Comparison of ENCODE assay signal across 8 cellular contexts in genomic region chr4:83509156-83509585, GRCh38. TPM values are rescaled to one million over a fixed set of nuclear protein-coding genes. Genes with fewer than 3 reads are reported as not detected.
DNase-seq lines count a peak whose midpoint lies in the region; ATAC-seq and TF ChIP-seq lines count a peak whose summit lies in the region.
"Not testable (repeated sequence)": the region's sequence is repeated elsewhere in the genome, so short reads cannot be mapped to it uniquely, and the experiment has no call there.

No MANE protein-coding gene starts in this region.

- intact Hi-C loops in breast epithelium (cut with DNase I; ENCODE audit: low total_unique reads); tibial artery (cut with DNase I; ENCODE audit: low total_unique reads): not testable (repeated sequence)
- intact Hi-C loops in right cardiac atrium (cut with DNase I) = loop anchor here in 3 of 4 donors (2.0 to 5.0 kb wide), 3 partner anchors 128 to 133 kb away; no protein-coding TSS in a partner anchor

- ATAC-seq in right cardiac atrium = peak in 1 of 2 donors; percentile 48

- H3K4me3 Mint-ChIP-seq in activated CD4-positive, alpha-beta T cell treated with anti-CD3 and anti-CD28 coated beads, Interleukin-2, amount 10 ng/mL, durations not matched to agents 7 days and 5 days; progenitor cell of endocrine pancreas (ENCODE audit: low read depth): not testable (repeated sequence)

- not testable (repeated sequence) for H3K4me1 ChIP-seq in breast epithelium; right cardiac atrium (ENCODE audit: control insufficient read depth, insufficient read depth, low read length); tibial artery

- CTCF ChIA-PET in activated CD4-positive, alpha-beta T cell treated with anti-CD3 and anti-CD28 coated beads, Interleukin-2, amount 10 ng/mL, durations not matched to agents 7 days and 5 days (lab: Charles Lee) = interaction anchor here (1.0 to 4.0 kb wide), 10 partner anchors 10 to 403 kb away, joined by 3 to 34 read pairs (median 5); no protein-coding TSS in a partner anchor

- H3K27me3 Mint-ChIP-seq in activated CD4-positive, alpha-beta T cell treated with anti-CD3 and anti-CD28 coated beads, Interleukin-2, amount 10 ng/mL, durations not matched to agents 7 days and 5 days; progenitor cell of endocrine pancreas: not testable (repeated sequence)

- not testable (repeated sequence) for H3K27me3 ChIP-seq in breast epithelium; right cardiac atrium (ENCODE audit: control insufficient read depth, insufficient read depth); tibial artery

- TF ChIP-seq CTCF in breast epithelium (IDR thresholded peaks at IDR 0.05) (peak; percentile 22 to 69 (median 67)), progenitor cell of endocrine pancreas (IDR thresholded peaks at IDR 0.05; ENCODE audit: unreplicated experiment) (peak; percentile 43), tibial artery (IDR thresholded peaks at IDR 0.05) (peak; percentile 56 to 67)

- H3K36me3 ChIP-seq in breast epithelium, tibial artery: not testable (repeated sequence)

- peak; percentile 48 for DNase-seq in ELF-1 (ENCODE audit: low read depth, low spot score)
- DNase-seq in HuH-7 (ENCODE audit: low spot score) = peak; percentile 34
- DNase-seq in NOMO-1 treated with DMSO at 0.1 percent for 48 hours (lab: John Stamatoyannopoulos, UW; ENCODE audit: unreplicated experiment) = peak; percentile 54
- DNase-seq in activated CD4-positive, alpha-beta T cell treated with anti-CD3 and anti-CD28 coated beads, Interleukin-2, amount 10 ng/mL, durations not matched to agents 7 days and 5 days = peak; percentile 67
- DNase-seq in breast epithelium (ENCODE audit: low spot score in 2 of 2) = peak in 1 of 2 donors; percentile 55
- peak in 2 of 3 donors; percentile 32 to 72 for DNase-seq in right cardiac atrium
- not testable (repeated sequence) for DNase-seq in progenitor cell of endocrine pancreas (ENCODE audit: low spot score, unreplicated experiment)
- peak in 1 of 2 donors; percentile 59 for DNase-seq in tibial artery

- not testable (repeated sequence) for H3K36me3 Mint-ChIP-seq in activated CD4-positive, alpha-beta T cell treated with anti-CD3 and anti-CD28 coated beads, Interleukin-2, amount 10 ng/mL, durations not matched to agents 7 days and 5 days (ENCODE audit: low read depth); progenitor cell of endocrine pancreas (ENCODE audit: insufficient read depth)

- H3K4me1 Mint-ChIP-seq in activated CD4-positive, alpha-beta T cell treated with anti-CD3 and anti-CD28 coated beads, Interleukin-2, amount 10 ng/mL, durations not matched to agents 7 days and 5 days; progenitor cell of endocrine pancreas (ENCODE audit: low read depth): not testable (repeated sequence)

- not testable (repeated sequence) for H3K27ac Mint-ChIP-seq in activated CD4-positive, alpha-beta T cell treated with anti-CD3 and anti-CD28 coated beads, Interleukin-2, amount 10 ng/mL, durations not matched to agents 7 days and 5 days; progenitor cell of endocrine pancreas

- 61% methylated on average over 3 of the region's 3 CpGs for WGBS in right cardiac atrium

- not testable (repeated sequence) for TF ChIP-seq POLR2A in breast epithelium (IDR thresholded peaks at IDR 0.05)

- not testable (repeated sequence) for H3K9me3 Mint-ChIP-seq in activated CD4-positive, alpha-beta T cell treated with anti-CD3 and anti-CD28 coated beads, Interleukin-2, amount 10 ng/mL, durations not matched to agents 7 days and 5 days; progenitor cell of endocrine pancreas (ENCODE audit: low read depth)

- not testable (repeated sequence) for H3K4me3 ChIP-seq in breast epithelium; right cardiac atrium (ENCODE audit: low read length); tibial artery

- not testable (repeated sequence) for H3K27ac ChIP-seq in breast epithelium; right cardiac atrium (ENCODE audit: low read length); tibial artery

- POLR2A ChIA-PET in activated CD4-positive, alpha-beta T cell treated with anti-CD3 and anti-CD28 coated beads, Interleukin-2, amount 10 ng/mL, durations not matched to agents 7 days and 5 days (lab: Charles Lee) = not testable (repeated sequence)

- H3K9me3 ChIP-seq in breast epithelium; right cardiac atrium (ENCODE audit: control insufficient read depth, low read length); tibial artery: not testable (repeated sequence)

RNA-seq across cellular contexts. Expression of gene ABRAXAS1, which starts 24.3 kb away (rescaled TPM):
- total RNA-seq in activated CD4-positive, alpha-beta T cell treated with anti-CD3 and anti-CD28 coated beads, Interleukin-2, amount 10 ng/mL, durations not matched to agents 7 days and 5 days = 10 to 100 TPM; 17.3 to 18.7 TPM
- 10 to 100 TPM; 13.8 to 17.4 (median 15.4) TPM for total RNA-seq in breast epithelium
- total RNA-seq in right cardiac atrium = 10 to 100 TPM in 1 of 4 donors, 1 to 10 TPM in 3; 5.2 to 10.0 (median 7.1) TPM
- 3.0 TPM for polyA plus RNA-seq in right cardiac atrium
- total RNA-seq in progenitor cell of endocrine pancreas = 26.9 and 27.2 TPM in 2 replicates

RNA-seq across cellular contexts. Expression of gene GPAT3, which starts 26.7 kb away (rescaled TPM):
- total RNA-seq in activated CD4-positive, alpha-beta T cell treated with anti-CD3 and anti-CD28 coated beads, Interleukin-2, amount 10 ng/mL, durations not matched to agents 7 days and 5 days = 1 to 10 TPM; 4.1 to 4.2 TPM
- 1 to 10 TPM; 5.1 to 7.6 (median 5.6) TPM for total RNA-seq in breast epithelium
- 10 to 100 TPM; 30.2 to 33.5 (median 32.3) TPM for total RNA-seq in right cardiac atrium
- polyA plus RNA-seq in right cardiac atrium = 19.9 TPM
- 0.17 and 0.36 TPM in 2 replicates for total RNA-seq in progenitor cell of endocrine pancreas

RNA-seq across cellular contexts. Expression of gene MRPS18C, which starts 53.3 kb away (rescaled TPM):
- 10 to 100 TPM; 61.0 to 70.1 TPM for total RNA-seq in activated CD4-positive, alpha-beta T cell treated with anti-CD3 and anti-CD28 coated beads, Interleukin-2, amount 10 ng/mL, durations not matched to agents 7 days and 5 days
- total RNA-seq in breast epithelium (10 to 100 TPM; 13.8 to 25.9 (median 16.8) TPM), right cardiac atrium (10 to 100 TPM; 46.9 to 69.0 (median 48.5) TPM), progenitor cell of endocrine pancreas (41.5 and 45.2 TPM in 2 replicates)
- polyA plus RNA-seq in right cardiac atrium = 40.8 TPM

RNA-seq across cellular contexts. Expression of gene HELQ, which starts 53.5 kb away (rescaled TPM):
- total RNA-seq in activated CD4-positive, alpha-beta T cell treated with anti-CD3 and anti-CD28 coated beads, Interleukin-2, amount 10 ng/mL, durations not matched to agents 7 days and 5 days = 10 to 100 TPM; 14.0 to 16.2 TPM
- total RNA-seq in breast epithelium (10 to 100 TPM; 14.4 to 24.3 (median 16.3) TPM), right cardiac atrium (10 to 100 TPM; 13.4 to 15.7 (median 14.7) TPM), progenitor cell of endocrine pancreas (14.1 and 18.9 TPM in 2 replicates)
- 7.9 TPM for polyA plus RNA-seq in right cardiac atrium
